21 cellular contexts compared by ENCODE assay signal in genomic region chr6:121205569-121205968, GRCh38.
A peak's percentile ranks its signal among the peaks of the same experiment; 100 is the strongest.
DNase-seq lines count a peak whose midpoint lies in the region; ATAC-seq lines count a peak whose summit lies in the region.
"Had no signal": no experiment of that assay in that cellular context is flagged by ENCODE, and none has a peak within 500 bp of the region (broad histone marks: within the 10 kb centered on the region; RNA-seq: fewer than 3 reads in every experiment).

No MANE protein-coding gene starts in this region.

- no peaks in the 10 kb centered on the region for H3K9me3 Mint-ChIP-seq in activated CD4-positive, alpha-beta memory T cell treated with anti-CD3 and anti-CD28 coated beads for 36 hours
- H3K9me3 Mint-ChIP-seq: brain, T-cell had no signal

- CTCF ChIA-PET in activated CD4-positive, alpha-beta memory T cell treated with anti-CD3 and anti-CD28 coated beads for 36 hours (lab: Charles Lee), result no interaction called here

- H3K36me3 Mint-ChIP-seq in activated CD4-positive, alpha-beta memory T cell treated with anti-CD3 and anti-CD28 coated beads for 36 hours, result peaks cover 19% of the 10 kb centered on the region

- ATAC-seq in GM18511 (IDR thresholded peaks at IDR 0.05; ENCODE audit: unreplicated experiment) (peak; percentile 63), GM21367 (IDR thresholded peaks at IDR 0.05; ENCODE audit: unreplicated experiment) (peak; percentile 61), HG02943 (IDR thresholded peaks at IDR 0.05; ENCODE audit: low read depth, unreplicated experiment) (peak; percentile 80), HG03571 (IDR thresholded peaks at IDR 0.05; ENCODE audit: unreplicated experiment) (peak; percentile 70), HG03045 (IDR thresholded peaks at IDR 0.05; ENCODE audit: unreplicated experiment) (no peak)
- ATAC-seq: A549; naive thymus-derived CD4-positive, alpha-beta T cell; T-cell had no signal

- H3K27ac Mint-ChIP-seq in activated CD4-positive, alpha-beta memory T cell treated with anti-CD3 and anti-CD28 coated beads for 36 hours, result no peak overlapping the region
- H3K27ac Mint-ChIP-seq: brain; naive thymus-derived CD4-positive, alpha-beta T cell; T-cell had no signal

- POLR2A ChIA-PET in activated CD4-positive, alpha-beta memory T cell treated with anti-CD3 and anti-CD28 coated beads for 36 hours (lab: Charles Lee), result no interaction called here

- no peaks in the 10 kb centered on the region for H3K4me1 Mint-ChIP-seq in activated CD4-positive, alpha-beta memory T cell treated with anti-CD3 and anti-CD28 coated beads for 36 hours (ENCODE audit: low read depth)
- H3K4me1 Mint-ChIP-seq: T-cell had no signal

- H3K27me3 Mint-ChIP-seq in activated CD4-positive, alpha-beta memory T cell treated with anti-CD3 and anti-CD28 coated beads for 36 hours, result no peaks in the 10 kb centered on the region
- H3K27me3 Mint-ChIP-seq: brain; naive thymus-derived CD4-positive, alpha-beta T cell; T-cell had no signal

- H3K4me3 Mint-ChIP-seq in activated CD4-positive, alpha-beta memory T cell treated with anti-CD3 and anti-CD28 coated beads for 36 hours, result no peak overlapping the region
- H3K4me3 Mint-ChIP-seq: brain; naive thymus-derived CD4-positive, alpha-beta T cell; T-cell had no signal

- intact Hi-C loops in activated CD4-positive, alpha-beta memory T cell treated with anti-CD3 and anti-CD28 coated beads for 36 hours (cut with micrococcal nuclease), result no loop called here

- DNase-seq in activated effector memory CD4-positive, alpha-beta T cell treated with anti-CD3 and anti-CD28 coated beads, Interleukin-2, amount 50 U/mL, for 16 hours, result no peak
- no peak for DNase-seq in MV-4-11 (lab: John Stamatoyannopoulos, UW)
- no peak for DNase-seq in activated CD4-positive, alpha-beta memory T cell treated with anti-CD3 and anti-CD28 coated beads for 36 hours
- DNase-seq: effector memory CD4-positive, alpha-beta T cell; EL; KG1; mesendoderm; naive thymus-derived CD4-positive, alpha-beta T cell; NCI-H187 treated with DMSO at 0.1 percent for 48 hours; NCI-H2227 treated with DMSO at 0.1 percent for 48 hours; NCI-H82; OCI-M1; stimulated activated CD4-positive, alpha-beta T cell treated with anti-CD3 and anti-CD28 coated beads, Interleukin-12 subunit alpha, Interleukin-12 subunit beta, amount 100 ng/mL, for 4 hours; T-cell had no signal
